In genomic region chr5:100182402-100182801, GRCh38 we compare ENCODE assay signal across 37 cellular contexts.
"Had no signal": no experiment of that assay in that cellular context is flagged by ENCODE, and none has a peak within 500 bp of the region (broad histone marks: within the 10 kb centered on the region; RNA-seq: fewer than 3 reads in every experiment).

No MANE protein-coding gene starts in this region.

- H3K27ac Mint-ChIP-seq: activated naive CD4-positive, alpha-beta T cell treated with anti-CD3 and anti-CD28 coated beads for 36 hours; activated naive CD4-positive, alpha-beta T cell treated with anti-CD3 and anti-CD28 coated beads, Interleukin-2, amount 10 ng/mL, durations not matched to agents 7 days and 5 days; activated naive CD4-positive, alpha-beta T cell treated with anti-CD3 and anti-CD28 coated beads, Interleukin-2, amount 50 U/mL, for 24 hours; activated naive CD4-positive, alpha-beta T cell treated with anti-CD3 and anti-CD28 coated beads, Interleukin-2, amount 50 U/mL, for 72 hours; activated naive CD8-positive, alpha-beta T cell; activated naive CD8-positive, alpha-beta T cell treated with anti-CD3 and anti-CD28 coated beads for 36 hours; activated naive CD8-positive, alpha-beta T cell treated with anti-CD3 and anti-CD28 coated beads, Interleukin-2, amount 10 ng/mL, durations not matched to agents 7 days and 5 days; activated naive CD8-positive, alpha-beta T cell treated with anti-CD3 and anti-CD28 coated beads, Interleukin-2, amount 50 U/mL, for 24 hours; activated T-cell treated with anti-CD3 and anti-CD28 coated beads, Interleukin-2, amount 50 U/mL, for 24 hours; activated T-cell treated with anti-CD3 and anti-CD28 coated beads, Interleukin-2, amount 50 U/mL, for 72 hours; activated T-helper 1 cell treated with anti-CD3 and anti-CD28 coated beads, Interleukin-12 subunit alpha, Interleukin-12 subunit beta, Interleukin-2, Interleukin-4 antibody, amounts not matched to agents 30 ng/mL and 10 ng/mL and 1 ng/mL, durations not matched to agents 14 hours and 24 hours and 36 hours; activated T-helper 17 cell treated with anti-CD3 and anti-CD28 coated beads, Interleukin-2, amount 50 U/mL, for 72 hours; activated T-helper 2 cell treated with anti-CD3 and anti-CD28 coated beads, Interferon-gamma antibody, Interleukin-2, Interleukin-4, amounts not matched to agents 10 μg/mL and 5 μg/mL and 100 μg/mL, durations not matched to agents 14 hours and 24 hours and 36 hours; brain had no signal

- H3K27me3 Mint-ChIP-seq: activated naive CD4-positive, alpha-beta T cell treated with anti-CD3 and anti-CD28 coated beads, Interleukin-2, amount 10 ng/mL, durations not matched to agents 7 days and 5 days; activated naive CD4-positive, alpha-beta T cell treated with anti-CD3 and anti-CD28 coated beads, Interleukin-2, amount 50 U/mL, for 24 hours; activated naive CD8-positive, alpha-beta T cell; activated naive CD8-positive, alpha-beta T cell treated with anti-CD3 and anti-CD28 coated beads for 36 hours; activated naive CD8-positive, alpha-beta T cell treated with anti-CD3 and anti-CD28 coated beads, Interleukin-2, amount 10 ng/mL, durations not matched to agents 7 days and 5 days; activated naive CD8-positive, alpha-beta T cell treated with anti-CD3 and anti-CD28 coated beads, Interleukin-2, amount 50 U/mL, for 24 hours; activated T-cell treated with anti-CD3 and anti-CD28 coated beads, Interleukin-2, amount 50 U/mL, for 24 hours; activated T-helper 17 cell treated with anti-CD3 and anti-CD28 coated beads, Interleukin-2, amount 50 U/mL, for 72 hours; brain; central memory CD8-positive, alpha-beta T cell had no signal

- H3K36me3 ChIP-seq: adrenal gland, ascending aorta, brain microvascular endothelial cell, breast epithelium, cardiac muscle cell had no signal

- H3K9me3 Mint-ChIP-seq: activated naive CD4-positive, alpha-beta T cell treated with anti-CD3 and anti-CD28 coated beads for 36 hours; activated naive CD4-positive, alpha-beta T cell treated with anti-CD3 and anti-CD28 coated beads, Interleukin-2, amount 10 ng/mL, durations not matched to agents 7 days and 5 days; activated naive CD4-positive, alpha-beta T cell treated with anti-CD3 and anti-CD28 coated beads, Interleukin-2, amount 50 U/mL, for 24 hours; activated naive CD4-positive, alpha-beta T cell treated with anti-CD3 and anti-CD28 coated beads, Interleukin-2, amount 50 U/mL, for 72 hours; activated naive CD8-positive, alpha-beta T cell treated with anti-CD3 and anti-CD28 coated beads, Interleukin-2, amount 50 U/mL, for 24 hours; activated T-cell treated with anti-CD3 and anti-CD28 coated beads, Interleukin-2, amount 50 U/mL, for 4 hours; activated T-helper 1 cell treated with anti-CD3 and anti-CD28 coated beads, Interleukin-12 subunit alpha, Interleukin-12 subunit beta, Interleukin-2, Interleukin-4 antibody, amounts not matched to agents 30 ng/mL and 10 ng/mL and 1 ng/mL, durations not matched to agents 14 hours and 24 hours and 36 hours; activated T-helper 2 cell treated with anti-CD3 and anti-CD28 coated beads, Interferon-gamma antibody, Interleukin-2, Interleukin-4, amounts not matched to agents 10 μg/mL and 5 μg/mL and 100 μg/mL, durations not matched to agents 14 hours and 24 hours and 36 hours; central memory CD8-positive, alpha-beta T cell had no signal

- DNase-seq: activated effector memory CD4-positive, alpha-beta T cell treated with anti-CD3 and anti-CD28 coated beads, Interleukin-2, amount 50 U/mL, for 16 hours; activated effector memory CD4-positive, alpha-beta T cell treated with Interleukin-2 at 50 U/mL for 16 hours; activated gamma-delta T cell; activated gamma-delta T cell treated with Interleukin-2 at 50 U/mL for 16 hours; activated naive CD4-positive, alpha-beta T cell; activated naive CD4-positive, alpha-beta T cell treated with anti-CD3 and anti-CD28 coated beads for 36 hours; activated naive CD4-positive, alpha-beta T cell treated with anti-CD3 and anti-CD28 coated beads, Interleukin-2, amount 10 ng/mL, durations not matched to agents 7 days and 5 days; activated naive CD4-positive, alpha-beta T cell treated with anti-CD3 and anti-CD28 coated beads, Interleukin-2, amount 50 U/mL, for 16 hours; activated naive CD4-positive, alpha-beta T cell treated with Interleukin-2 at 50 U/mL for 16 hours; activated naive CD8-positive, alpha-beta T cell treated with anti-CD3 and anti-CD28 coated beads for 36 hours; activated naive CD8-positive, alpha-beta T cell treated with anti-CD3 and anti-CD28 coated beads, Interleukin-2, amount 10 ng/mL, durations not matched to agents 7 days and 5 days; activated naive CD8-positive, alpha-beta T cell treated with anti-CD3 and anti-CD28 coated beads, Interleukin-2, amount 50 U/mL, for 24 hours; activated T-cell treated with anti-CD3 and anti-CD28 coated beads, Interleukin-2, amount 50 U/mL, for 1 hour; activated T-cell treated with anti-CD3 and anti-CD28 coated beads, Interleukin-2, amount 50 U/mL, for 24 hours; activated T-cell treated with anti-CD3 and anti-CD28 coated beads, Interleukin-2, amount 50 U/mL, for 4 hours; activated T-cell treated with anti-CD3 and anti-CD28 coated beads, Interleukin-2, amount 50 U/mL, for 48 hours; activated T-cell treated with anti-CD3 and anti-CD28 coated beads, Interleukin-2, amount 50 U/mL, for 72 hours; adrenal gland; amniotic stem cell; amygdala; anterior cingulate cortex; aorta; body of pancreas; brain microvascular endothelial cell; central memory CD4-positive, alpha-beta T cell; cerebellar nuclear complex had no signal

- ATAC-seq: activated naive CD4-positive, alpha-beta T cell treated with anti-CD3 and anti-CD28 coated beads, Interleukin-2, amount 50 U/mL, for 72 hours; activated naive CD8-positive, alpha-beta T cell treated with anti-CD3 and anti-CD28 coated beads, Interleukin-2, amount 50 U/mL, for 24 hours; activated T-cell treated with anti-CD3 and anti-CD28 coated beads, Interleukin-2, amount 50 U/mL, for 4 hours; activated T-cell treated with anti-CD3 and anti-CD28 coated beads, Interleukin-2, amount 50 U/mL, for 72 hours; activated T-helper 17 cell treated with anti-CD3 and anti-CD28 coated beads, Interleukin-2, amount 50 U/mL, for 72 hours; body of pancreas had no signal

- H3K4me3 ChIP-seq: adrenal gland, ascending aorta, body of pancreas, breast epithelium, cardiac muscle cell had no signal

- H3K4me1 ChIP-seq: adrenal gland, ascending aorta, body of pancreas, breast epithelium had no signal

- H3K27me3 ChIP-seq: adrenal gland, ascending aorta, body of pancreas, brain microvascular endothelial cell, breast epithelium, cardiac muscle cell had no signal

- H3K4me1 Mint-ChIP-seq: activated naive CD4-positive, alpha-beta T cell treated with anti-CD3 and anti-CD28 coated beads, Interleukin-2, amount 10 ng/mL, durations not matched to agents 7 days and 5 days; activated naive CD4-positive, alpha-beta T cell treated with anti-CD3 and anti-CD28 coated beads, Interleukin-2, amount 50 U/mL, for 24 hours; activated naive CD8-positive, alpha-beta T cell treated with anti-CD3 and anti-CD28 coated beads for 36 hours; activated naive CD8-positive, alpha-beta T cell treated with anti-CD3 and anti-CD28 coated beads, Interleukin-2, amount 10 ng/mL, durations not matched to agents 7 days and 5 days; activated naive CD8-positive, alpha-beta T cell treated with anti-CD3 and anti-CD28 coated beads, Interleukin-2, amount 50 U/mL, for 24 hours; activated T-helper 17 cell treated with anti-CD3 and anti-CD28 coated beads, Interleukin-2, amount 50 U/mL, for 72 hours; central memory CD8-positive, alpha-beta T cell had no signal

- H3K9me3 ChIP-seq: adrenal gland, ascending aorta, body of pancreas, breast epithelium had no signal

- H3K36me3 Mint-ChIP-seq: activated naive CD4-positive, alpha-beta T cell treated with anti-CD3 and anti-CD28 coated beads, Interleukin-2, amount 10 ng/mL, durations not matched to agents 7 days and 5 days; activated naive CD4-positive, alpha-beta T cell treated with anti-CD3 and anti-CD28 coated beads, Interleukin-2, amount 50 U/mL, for 24 hours; activated naive CD4-positive, alpha-beta T cell treated with anti-CD3 and anti-CD28 coated beads, Interleukin-2, amount 50 U/mL, for 72 hours; activated naive CD8-positive, alpha-beta T cell; activated naive CD8-positive, alpha-beta T cell treated with anti-CD3 and anti-CD28 coated beads for 36 hours; activated naive CD8-positive, alpha-beta T cell treated with anti-CD3 and anti-CD28 coated beads, Interleukin-2, amount 10 ng/mL, durations not matched to agents 7 days and 5 days; brain had no signal

- H3K4me3 Mint-ChIP-seq: activated naive CD4-positive, alpha-beta T cell treated with anti-CD3 and anti-CD28 coated beads for 36 hours; activated naive CD4-positive, alpha-beta T cell treated with anti-CD3 and anti-CD28 coated beads, Interleukin-2, amount 10 ng/mL, durations not matched to agents 7 days and 5 days; activated naive CD4-positive, alpha-beta T cell treated with anti-CD3 and anti-CD28 coated beads, Interleukin-2, amount 50 U/mL, for 24 hours; activated naive CD8-positive, alpha-beta T cell; activated naive CD8-positive, alpha-beta T cell treated with anti-CD3 and anti-CD28 coated beads for 36 hours; activated naive CD8-positive, alpha-beta T cell treated with anti-CD3 and anti-CD28 coated beads, Interleukin-2, amount 10 ng/mL, durations not matched to agents 7 days and 5 days; activated naive CD8-positive, alpha-beta T cell treated with anti-CD3 and anti-CD28 coated beads, Interleukin-2, amount 50 U/mL, for 24 hours; activated T-cell treated with anti-CD3 and anti-CD28 coated beads, Interleukin-2, amount 50 U/mL, for 24 hours; activated T-cell treated with anti-CD3 and anti-CD28 coated beads, Interleukin-2, amount 50 U/mL, for 4 hours; activated T-cell treated with anti-CD3 and anti-CD28 coated beads, Interleukin-2, amount 50 U/mL, for 72 hours; activated T-helper 1 cell treated with anti-CD3 and anti-CD28 coated beads, Interleukin-12 subunit alpha, Interleukin-12 subunit beta, Interleukin-2, Interleukin-4 antibody, amounts not matched to agents 30 ng/mL and 10 ng/mL and 1 ng/mL, durations not matched to agents 14 hours and 24 hours and 36 hours; activated T-helper 17 cell treated with anti-CD3 and anti-CD28 coated beads, Interleukin-2, amount 50 U/mL, for 72 hours; brain; central memory CD8-positive, alpha-beta T cell had no signal

- H3K27ac ChIP-seq: adrenal gland, ascending aorta, body of pancreas, brain microvascular endothelial cell, breast epithelium, cardiac muscle cell had no signal
